Comparison of ENCODE assay signal across 2 cellular contexts in the genomic region with DNA sequence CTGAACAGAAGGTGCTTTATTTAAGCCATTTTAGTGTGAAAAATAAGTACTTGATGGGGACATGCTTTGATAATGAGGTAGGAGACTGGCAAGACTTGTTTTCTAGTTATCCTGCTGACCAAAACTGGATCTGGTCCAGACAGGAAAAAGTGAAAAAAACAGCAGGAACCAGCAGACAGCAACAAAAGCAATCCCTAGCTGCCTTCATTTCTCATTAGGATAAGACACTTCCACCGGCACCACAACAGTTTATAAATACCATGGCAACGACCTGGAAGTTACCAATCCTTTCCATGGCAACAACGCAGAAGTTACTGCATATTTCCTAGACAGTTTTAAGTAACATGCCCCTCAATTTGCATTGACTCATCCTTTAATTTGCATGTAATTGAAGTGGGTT.
TF ChIP-seq lines count a peak whose summit lies in the region.

No MANE protein-coding gene starts in this region.

TF ChIP-seq in HepG2, 621 proteins besides CTCF, POLR2A, EP300 and RAD21:
- TF ChIP-seq, protein P1, sequence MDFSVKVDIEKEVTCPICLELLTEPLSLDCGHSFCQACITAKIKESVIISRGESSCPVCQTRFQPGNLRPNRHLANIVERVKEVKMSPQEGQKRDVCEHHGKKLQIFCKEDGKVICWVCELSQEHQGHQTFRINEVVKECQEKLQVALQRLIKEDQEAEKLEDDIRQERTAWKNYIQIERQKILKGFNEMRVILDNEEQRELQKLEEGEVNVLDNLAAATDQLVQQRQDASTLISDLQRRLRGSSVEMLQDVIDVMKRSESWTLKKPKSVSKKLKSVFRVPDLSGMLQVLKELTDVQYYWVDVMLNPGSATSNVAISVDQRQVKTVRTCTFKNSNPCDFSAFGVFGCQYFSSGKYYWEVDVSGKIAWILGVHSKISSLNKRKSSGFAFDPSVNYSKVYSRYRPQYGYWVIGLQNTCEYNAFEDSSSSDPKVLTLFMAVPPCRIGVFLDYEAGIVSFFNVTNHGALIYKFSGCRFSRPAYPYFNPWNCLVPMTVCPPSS (IDR thresholded peaks at IDR 0.05) = no peak
- TF ChIP-seq KLF11 (CRISPR knock-in tag; IDR thresholded peaks at IDR 0.05) = no peak
- TF ChIP-seq SIX4 (CRISPR knock-in tag; IDR thresholded peaks at IDR 0.05) = no peak
- TF ChIP-seq RORA (CRISPR knock-in tag; IDR thresholded peaks at IDR 0.05) = no peak

TF ChIP-seq in K562, 482 proteins besides CTCF, POLR2A, EP300 and RAD21:
- no peak for TF ChIP-seq COPS2 (conservative IDR thresholded peaks at IDR 0.05)
- peak; percentile 53; the same call in 1 of the 2 replicates for TF ChIP-seq FOXJ2 (tag; IDR thresholded peaks at IDR 0.05)
- TF ChIP-seq ZNF184 (CRISPR knock-in tag; IDR thresholded peaks at IDR 0.05) = no peak
- TF ChIP-seq RFX1 (IDR thresholded peaks at IDR 0.05) = peak; percentile 64
